Comparison of ENCODE assay signal across 10 cellular contexts in the genomic region with DNA sequence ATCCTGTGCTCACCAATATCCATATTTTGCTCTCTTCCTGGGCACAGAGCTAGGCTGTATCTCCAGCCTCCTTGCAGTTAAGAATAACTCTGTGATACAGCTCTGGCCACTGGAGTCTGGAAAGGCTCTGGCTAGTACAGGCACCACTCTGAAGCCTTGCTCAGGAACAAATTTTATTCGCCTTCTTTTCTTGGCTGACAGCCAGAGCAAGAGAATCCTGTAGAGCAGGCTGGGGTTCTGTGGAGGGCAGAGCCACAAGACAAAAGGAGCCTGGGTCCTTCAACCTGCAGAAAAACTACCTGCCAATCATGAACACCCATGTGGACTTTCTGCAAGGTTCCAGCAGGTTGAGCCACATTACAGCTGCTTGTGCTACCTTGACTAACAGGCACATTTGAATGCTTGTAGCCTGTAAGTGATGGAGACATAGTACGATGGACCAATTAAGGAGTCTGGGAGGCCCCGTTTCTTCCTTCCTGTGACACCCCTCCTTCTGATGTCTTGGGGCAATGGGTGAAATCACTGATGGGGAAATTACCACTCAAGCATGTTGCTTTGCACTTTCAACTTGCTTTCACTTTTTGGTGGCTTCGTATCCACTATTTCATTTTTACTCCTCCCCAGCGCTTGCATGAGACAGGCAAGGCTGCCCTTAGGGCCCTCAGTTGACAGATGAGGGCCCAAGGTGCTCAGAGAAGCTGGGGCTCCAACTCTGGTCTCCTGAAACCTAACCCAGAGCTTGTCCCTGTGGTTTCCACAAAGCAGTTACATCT.
DNase-seq lines count a peak whose midpoint lies in the region; ATAC-seq and TF ChIP-seq lines count a peak whose summit lies in the region.
"Had no signal": no experiment of that assay in that cellular context is flagged by ENCODE, and none has a peak within 500 bp of the region (broad histone marks: within the 10 kb centered on the region; RNA-seq: fewer than 3 reads in every experiment).

No MANE protein-coding gene starts in this region.

- H3K23ac ChIP-seq in neuronal stem cell (ENCODE audit: low read depth, low read length, poor library complexity): no peak overlapping the region

- H3K9me3 ChIP-seq in OCI-LY1 (ENCODE audit: low read length): no peaks in the 10 kb centered on the region
- no peaks in the 10 kb centered on the region for H3K9me3 ChIP-seq in spleen
- no peaks in the 10 kb centered on the region for H3K9me3 ChIP-seq in neuronal stem cell (replicated peaks in 1 of 2; ENCODE audit: control insufficient read depth in 2 of 2, insufficient read depth in 1 of 2, low read depth in 1 of 2, low read length in 2 of 2)

- H3K4ac ChIP-seq in neuronal stem cell (ENCODE audit: low read length): no peak overlapping the region

- H3K4me1 Mint-ChIP-seq in activated naive CD8-positive, alpha-beta T cell treated with anti-CD3 and anti-CD28 coated beads, Interleukin-2, amount 50 U/mL, for 24 hours: peaks cover 13% of the 10 kb centered on the region

- no peaks in the 10 kb centered on the region for H3K27me3 ChIP-seq in OCI-LY1 (ENCODE audit: insufficient read depth, low read length)
- H3K27me3 ChIP-seq in spleen (replicated peaks in 1 of 7): no peaks in the 10 kb centered on the region
- no peaks in the 10 kb centered on the region for H3K27me3 ChIP-seq in neuronal stem cell (ENCODE audit: control insufficient read depth in 3 of 3, insufficient read depth in 3 of 3, low read depth in 1 of 3, low read length in 3 of 3)

- TF ChIP-seq CTCF in OCI-LY1 (IDR thresholded peaks at IDR 0.05; ENCODE audit: low read length) (no peak), spleen (IDR thresholded peaks at IDR 0.05 in 8 of 11, conservative IDR thresholded peaks at IDR 0.05 in 3 of 11) (no peak)

- H2AFZ ChIP-seq in OCI-LY1 (ENCODE audit: low read length): no peak overlapping the region
- H2AFZ ChIP-seq in neuronal stem cell (ENCODE audit: low read length): no peak overlapping the region

- peaks cover 3% of the 10 kb centered on the region for H3K27me3 Mint-ChIP-seq in activated naive CD8-positive, alpha-beta T cell treated with anti-CD3 and anti-CD28 coated beads, Interleukin-2, amount 50 U/mL, for 24 hours

- H3K9me3 Mint-ChIP-seq in activated naive CD8-positive, alpha-beta T cell treated with anti-CD3 and anti-CD28 coated beads, Interleukin-2, amount 50 U/mL, for 24 hours: no peaks in the 10 kb centered on the region

- H3K18ac ChIP-seq in neuronal stem cell (ENCODE audit: low read length): no peak overlapping the region

- no peak overlapping the region for H2AK5ac ChIP-seq in neuronal stem cell (ENCODE audit: low read depth, low read length)

- DNase-seq in SIG-M5 treated with dmso at 0.1 percent for 504 hours (lab: John Stamatoyannopoulos, UW; ENCODE audit: unreplicated experiment): peak; percentile 35
- DNase-seq in SIG-M5 (lab: John Stamatoyannopoulos, UW): no peak
- no peak for DNase-seq in spleen
- DNase-seq in activated naive CD8-positive, alpha-beta T cell treated with anti-CD3 and anti-CD28 coated beads, Interleukin-2, amount 50 U/mL, for 24 hours: no peak
- no peak for DNase-seq in neuronal stem cell (ENCODE audit: low spot score)
- no peak for DNase-seq in activated T-cell treated with anti-CD3 and anti-CD28 coated beads, Interleukin-2, amount 50 U/mL, for 1 hour
- DNase-seq: ACHN, small intestine had no signal

- H3K9ac ChIP-seq in OCI-LY1 (ENCODE audit: low read length): no peak overlapping the region
- H3K9ac ChIP-seq in neuronal stem cell (ENCODE audit: low read depth, low read length, poor library complexity): no peak overlapping the region

- H3K4me1 ChIP-seq in OCI-LY1 (ENCODE audit: insufficient read depth, low read length, severe bottlenecking): peaks cover 26% of the 10 kb centered on the region
- peaks cover 0 to 30% (median 11%) of the 10 kb centered on the region in 6 donors for H3K4me1 ChIP-seq in spleen
- no peaks in the 10 kb centered on the region for H3K4me1 ChIP-seq in neuronal stem cell (ENCODE audit: control insufficient read depth in 2 of 2, insufficient read depth in 1 of 2, low read depth in 1 of 2, low read length in 2 of 2)

- intact Hi-C loops in spleen (cut with DNase I; ENCODE audit: low total_unique reads): no loop called here

- WGBS in spleen, 5 donors: 40 to 63% (median 51%) methylated on average over 5 of the region's 5 CpGs
- WGBS in neuronal stem cell (ENCODE audit: extremely low coverage in 2 of 2, insufficient read length in 2 of 2, insufficient replicate concordance in 1 of 2), 2 donors: no CpG with 5 or more reads among the region's 5 CpGs

- H2BK120ac ChIP-seq in neuronal stem cell (ENCODE audit: low read depth, low read length): no peak overlapping the region

- no peak overlapping the region for H3K14ac ChIP-seq in neuronal stem cell (ENCODE audit: low read length)

- no peak overlapping the region for H2BK12ac ChIP-seq in neuronal stem cell (ENCODE audit: low read length)

- H2BK15ac ChIP-seq in neuronal stem cell (ENCODE audit: low read length): no peak overlapping the region

- H4K20me1 ChIP-seq in OCI-LY1 (ENCODE audit: insufficient read depth, low read length): no peaks in the 10 kb centered on the region

- no peaks in the 10 kb centered on the region for H3K79me2 ChIP-seq in OCI-LY1 (ENCODE audit: insufficient read depth, low read length)

- 0 out of 2 replicates have a peak overlapping the region, but pooled peaks have one; percentile 2 for H3K4me2 ChIP-seq in OCI-LY1 (ENCODE audit: low read length)
- H3K4me2 ChIP-seq in neuronal stem cell (ENCODE audit: insufficient read depth, low read length, poor library complexity, severe bottlenecking): no peak overlapping the region

- H3K27ac ChIP-seq in OCI-LY1 (ENCODE audit: low read depth, low read length, poor library complexity, severe bottlenecking) (no peak overlapping the region), spleen (peak overlapping the region in 5 of 8 donors; percentile 21 to 68 (median 60)), neuronal stem cell (replicated peaks; ENCODE audit: low read length) (no peak overlapping the region)

- TF ChIP-seq POLR2A in spleen (IDR thresholded peaks at IDR 0.05): no peak

- H3K9me2 ChIP-seq in OCI-LY1 (ENCODE audit: low read depth, low read length): no peaks in the 10 kb centered on the region

- no peak overlapping the region for H3K27ac Mint-ChIP-seq in activated naive CD8-positive, alpha-beta T cell treated with anti-CD3 and anti-CD28 coated beads, Interleukin-2, amount 50 U/mL, for 24 hours

- no peaks in the 10 kb centered on the region for H3K36me3 Mint-ChIP-seq in activated naive CD8-positive, alpha-beta T cell treated with anti-CD3 and anti-CD28 coated beads, Interleukin-2, amount 50 U/mL, for 24 hours (ENCODE audit: low read depth)

- H3F3A ChIP-seq in OCI-LY1 (ENCODE audit: insufficient read depth, low read length): no peaks in the 10 kb centered on the region

- H3K79me1 ChIP-seq in neuronal stem cell (ENCODE audit: low read depth, low read length): no peaks in the 10 kb centered on the region

- H2BK5ac ChIP-seq in neuronal stem cell (ENCODE audit: low read length): no peak overlapping the region

- H3K36me3 ChIP-seq in OCI-LY1 (ENCODE audit: insufficient read depth, low read length) (no peaks in the 10 kb centered on the region), spleen (no peaks in the 10 kb centered on the region), neuronal stem cell (replicated peaks in 1 of 2; ENCODE audit: control insufficient read depth in 2 of 2, insufficient read depth in 2 of 2, low read length in 2 of 2) (peaks cover 0 to 5% of the 10 kb centered on the region in 2 donors)

- peak; percentile 53 for ATAC-seq in GM21825 (IDR thresholded peaks at IDR 0.05; ENCODE audit: unreplicated experiment)
- no peak for ATAC-seq in activated naive CD8-positive, alpha-beta T cell treated with anti-CD3 and anti-CD28 coated beads, Interleukin-2, amount 50 U/mL, for 24 hours

- H4K91ac ChIP-seq in neuronal stem cell (ENCODE audit: low read depth, low read length, poor library complexity): no peak overlapping the region

- H3K4me3 Mint-ChIP-seq in activated naive CD8-positive, alpha-beta T cell treated with anti-CD3 and anti-CD28 coated beads, Interleukin-2, amount 50 U/mL, for 24 hours: no peak overlapping the region

- no peak overlapping the region for H4K8ac ChIP-seq in neuronal stem cell (ENCODE audit: low read depth, low read length)

- H3K4me3 ChIP-seq in OCI-LY1 (ENCODE audit: low read depth, low read length, poor library complexity, severe bottlenecking) (no peak overlapping the region), spleen (no peak overlapping the region), neuronal stem cell (ENCODE audit: low read length in 2 of 2) (no peak overlapping the region)

Comparison
In these comparisons a context has a peak if more than half of its experiments do, and no peak if none do; other contexts are left out.
1. H3K27ac ChIP-seq: peak in spleen (5 of 8); none in OCI-LY1 (single experiment) and neuronal stem cell (single experiment).